8 cellular contexts compared by ENCODE assay signal in genomic region chr20:2840967-2841531, GRCh38. TPM values are rescaled to one million over a fixed set of nuclear protein-coding genes. Genes with fewer than 3 reads are reported as not detected.
DNase-seq lines count a peak whose midpoint lies in the region; ATAC-seq and TF ChIP-seq lines count a peak whose summit lies in the region.

No MANE protein-coding gene starts in this region.

- CTCF ChIA-PET in BJ (lab: Yijun Ruan, JAX), result interaction anchor here (0.9 to 4.3 kb wide), 3 partner anchors 79 to 89 kb away, joined by 3 to 26 read pairs (median 4); no protein-coding TSS in a partner anchor

- peaks cover 7% of the 10 kb centered on the region for H3K36me3 ChIP-seq in BJ (ENCODE audit: control insufficient read depth, insufficient read depth, low read length)

- peak; percentile 30 for ATAC-seq in GM18867 (IDR thresholded peaks at IDR 0.05; ENCODE audit: unreplicated experiment)
- ATAC-seq in HG03064 (IDR thresholded peaks at IDR 0.05; ENCODE audit: low read depth, unreplicated experiment), result peak; percentile 44

- no peaks in the 10 kb centered on the region for H3K27me3 ChIP-seq in BJ (ENCODE audit: control insufficient read depth, insufficient read depth, low read length)

- POLR2A ChIA-PET in BJ (lab: Charles Lee), result interaction anchor here (1.3 kb wide), 1 partner anchor 9 kb away, joined by 3 read pairs; no protein-coding TSS in a partner anchor

- DNase-seq in BJ (ENCODE audit: low read depth) (no peak), RKO (ENCODE audit: low spot score) (peak; percentile 88), astrocyte of the hippocampus (ENCODE audit: low read depth, low spot score) (peak; percentile 71), hypothalamus (lab: John Stamatoyannopoulos, UW) (peak in 27 of 51 donors; percentile 19 to 72 (median 48)), renal cortical epithelial cell (ENCODE audit: low read depth) (peak; percentile 15), NCI-H774 (lab: John Stamatoyannopoulos, UW) (no peak)

- H3K4me3 ChIP-seq in BJ (ENCODE audit: low read depth, low read length), result peak overlapping the region; percentile 89

- TF ChIP-seq CTCF in BJ (IDR thresholded peaks at IDR 0.05; ENCODE audit: insufficient read depth, low read depth, low read length), result no peak

RNA-seq across cellular contexts. Expression of gene VPS16, which starts 0.5 kb away (rescaled TPM):
- 33.5 and 46.8 TPM in 2 replicates for polyA plus RNA-seq in BJ (2011; rRNA removed)
- 27.0 and 45.6 TPM in 2 replicates for polyA minus RNA-seq in BJ (2011; rRNA and poly(A)+ RNA removed)
- 43.8 and 46.0 TPM in 2 replicates for total RNA-seq in renal cortical epithelial cell

RNA-seq across cellular contexts. Expression of gene PCED1A, which starts 0.6 kb away (rescaled TPM):
- 12.7 and 23.5 TPM in 2 replicates for polyA plus RNA-seq in BJ (2011; rRNA removed)
- polyA minus RNA-seq in BJ (2011; rRNA and poly(A)+ RNA removed), result 6.6 and 10.0 TPM in 2 replicates
- 19.4 and 33.5 TPM in 2 replicates for total RNA-seq in renal cortical epithelial cell

RNA-seq across cellular contexts. Expression of gene TMEM239, which starts 24.9 kb away (rescaled TPM):
- polyA plus RNA-seq in BJ (2011; rRNA removed), result not detected in 2 replicates
- polyA minus RNA-seq in BJ (2011; rRNA and poly(A)+ RNA removed), result not detected in 2 replicates
- not detected in 2 replicates for total RNA-seq in renal cortical epithelial cell

RNA-seq across cellular contexts. Expression of gene C20orf141, which starts 26.3 kb away (rescaled TPM):
- polyA plus RNA-seq in BJ (2011; rRNA removed), result 0.12 TPM in 1 of 2 replicates, not detected in the other
- not detected in 2 replicates for polyA minus RNA-seq in BJ (2011; rRNA and poly(A)+ RNA removed)
- not detected in 2 replicates for total RNA-seq in renal cortical epithelial cell

RNA-seq across cellular contexts. Expression of gene PTPRA, which starts 32.2 kb away (rescaled TPM):
- polyA plus RNA-seq in BJ (2011; rRNA removed), result 46.2 and 60.9 TPM in 2 replicates
- 26.6 and 38.0 TPM in 2 replicates for polyA minus RNA-seq in BJ (2011; rRNA and poly(A)+ RNA removed)
- 31.3 and 50.6 TPM in 2 replicates for total RNA-seq in renal cortical epithelial cell

Comparison
In these comparisons a context has a peak if more than half of its experiments do, and no peak if none do; other contexts are left out.
1. DNase-seq: peak in RKO (single experiment), astrocyte of the hippocampus (single experiment), hypothalamus (27 of 51) and renal cortical epithelial cell (single experiment); none in BJ (single experiment) and NCI-H774 (single experiment).